ENCODE assay signal across 8 cellular contexts in genomic region chr19:7902796-7903243, GRCh38. TPM values are rescaled to one million over a fixed set of nuclear protein-coding genes. Genes with fewer than 3 reads are reported as not detected.
DNase-seq lines count a peak whose midpoint lies in the region; ATAC-seq and TF ChIP-seq lines count a peak whose summit lies in the region.

No MANE protein-coding gene starts in this region.

- peak overlapping the region; percentile 92 to 96 (median 95); a peak in 6 of 7 replicates for H3K27ac Mint-ChIP-seq in H9

- DNase-seq in H9, result no peak
- DNase-seq in PC-9, result no peak
- no peak for DNase-seq in esophagus muscularis mucosa (ENCODE audit: extremely low spot score)
- no peak for DNase-seq in AG08395 (ENCODE audit: low spot score)
- no peak for DNase-seq in GDM1 (lab: John Stamatoyannopoulos, UW)

- H4K20me1 ChIP-seq in H9 (ENCODE audit: control insufficient read depth, insufficient read depth, insufficient read length) (no peaks in the 10 kb centered on the region), PC-9 (ENCODE audit: insufficient read depth) (peaks cover 25% of the 10 kb centered on the region)

- H3K56ac ChIP-seq in H9 (ENCODE audit: insufficient read length, low read depth, low read length), result no peak overlapping the region

- H3F3A ChIP-seq in PC-9 (ENCODE audit: insufficient read depth, low read depth), result peaks cover 19% of the 10 kb centered on the region

- H3K79me2 ChIP-seq in H9 (ENCODE audit: insufficient read depth, low read length) (peaks cover 6% of the 10 kb centered on the region; the same call in 1 of the 2 replicates), PC-9 (ENCODE audit: low read depth) (peaks cover 62% of the 10 kb centered on the region)

- H3K23ac ChIP-seq in H9 (ENCODE audit: insufficient read length, low read depth, low read length), result no peak overlapping the region

- H3K4me3 Mint-ChIP-seq in H9, result peak overlapping the region; percentile 83 to 90

- no peak overlapping the region for H2BK20ac ChIP-seq in H9 (ENCODE audit: low read depth, low read length, poor library complexity, severe bottlenecking)

- H2AFZ ChIP-seq in H9 (ENCODE audit: low read length) (no peak overlapping the region), PC-9 (peak overlapping the region; percentile 84)

- no peak overlapping the region for H3K14ac ChIP-seq in H9 (ENCODE audit: insufficient read depth, low read length)

- peaks cover 3% of the 10 kb centered on the region; the same call in 1 of the 2 replicates for H3K27me3 Mint-ChIP-seq in H9 (ENCODE audit: low read depth)

- H2BK5ac ChIP-seq in H9 (ENCODE audit: insufficient read length, low read length), result no peak overlapping the region

- no peak overlapping the region for H2AK5ac ChIP-seq in H9 (ENCODE audit: insufficient read length, low read length)

- no peak for TF ChIP-seq EP300 in esophagus muscularis mucosa (IDR thresholded peaks at IDR 0.05)

- H4K8ac ChIP-seq in H9 (replicated peaks; ENCODE audit: insufficient read length, low read depth, low read length), result no peak overlapping the region

- H3K36me3 ChIP-seq in PC-9 (ENCODE audit: low read depth) (0 out of 2 replicates have a peak, but pooled peaks cover 6% of the 10 kb centered on the region), esophagus muscularis mucosa (peaks cover 11 to 27% (median 18%) of the 10 kb centered on the region in 4 donors), rectal smooth muscle tissue (ENCODE audit: control insufficient read depth, insufficient read depth, low read length) (no peaks in the 10 kb centered on the region)

- no peak overlapping the region for H2BK12ac ChIP-seq in H9 (ENCODE audit: insufficient read length, low read depth, low read length)

- H3K27me3 ChIP-seq in H9 (ENCODE audit: insufficient read depth, low read length), result no peaks in the 10 kb centered on the region
- H3K27me3 ChIP-seq in PC-9 (ENCODE audit: insufficient read depth, low read depth), result no peaks in the 10 kb centered on the region
- H3K27me3 ChIP-seq in esophagus muscularis mucosa, result peaks cover 0 to 11% (median 0%) of the 10 kb centered on the region in 4 donors
- no peaks in the 10 kb centered on the region for H3K27me3 ChIP-seq in rectal smooth muscle tissue (ENCODE audit: control insufficient read depth, insufficient read depth, low read length)

- H3K9me3 ChIP-seq in H9 (ENCODE audit: control insufficient read depth, low read depth, low read length) (no peaks in the 10 kb centered on the region), PC-9 (ENCODE audit: insufficient read depth, low read depth) (no peaks in the 10 kb centered on the region), esophagus muscularis mucosa (no peaks in the 10 kb centered on the region)

- TF ChIP-seq CTCF in H9 (conservative IDR thresholded peaks at IDR 0.05) (no peak), PC-9 (conservative IDR thresholded peaks at IDR 0.05) (no peak), esophagus muscularis mucosa (IDR thresholded peaks at IDR 0.05) (no peak)

- peaks cover 19% of the 10 kb centered on the region for H3K23me2 ChIP-seq in H9 (ENCODE audit: insufficient read length, low read depth, low read length, poor library complexity, severe bottlenecking)

- H4K91ac ChIP-seq in H9 (ENCODE audit: insufficient read length, low read depth, low read length), result no peak overlapping the region

- peaks cover 15 to 24% of the 10 kb centered on the region in 2 experiments for H3K4me1 Mint-ChIP-seq in H9

- intact Hi-C loops in PC-9 (cut with micrococcal nuclease; ENCODE audit: unreplicated experiment) (loop anchor here (1.0 to 5.0 kb wide), 3 partner anchors 8 to 51 kb away; no protein-coding TSS in a partner anchor), esophagus muscularis mucosa (cut with DNase I) (no loop called here)

- no peak overlapping the region for H3K18ac ChIP-seq in H9 (ENCODE audit: insufficient read length, low read depth, low read length)

- H4K5ac ChIP-seq in H9 (ENCODE audit: insufficient read length, low read depth, low read length), result no peak overlapping the region

- H3K4me3 ChIP-seq in PC-9 (peak overlapping the region; percentile 86), esophagus muscularis mucosa (peak overlapping the region; percentile 64 to 89 (median 72)), rectal smooth muscle tissue (ENCODE audit: low read length) (peak overlapping the region; percentile 89)

- H3K4me1 ChIP-seq in H9 (ENCODE audit: insufficient read depth, low read length) (0 out of 2 replicates have a peak, but pooled peaks cover 4% of the 10 kb centered on the region), PC-9 (replicated peaks; ENCODE audit: insufficient read depth) (peaks cover 16% of the 10 kb centered on the region; the same call in 1 of the 2 replicates), esophagus muscularis mucosa (peaks cover 34 to 46% (median 45%) of the 10 kb centered on the region in 4 donors), rectal smooth muscle tissue (ENCODE audit: control insufficient read depth, insufficient read depth, low read length) (peaks cover 16% of the 10 kb centered on the region)

- H3K4ac ChIP-seq in H9 (ENCODE audit: low read depth, low read length), result no peak overlapping the region

- no peak overlapping the region for H3K27ac ChIP-seq in H9 (ENCODE audit: insufficient read length, low read depth, low read length)
- H3K27ac ChIP-seq in PC-9, result peak overlapping the region; percentile 68
- H3K27ac ChIP-seq in esophagus muscularis mucosa (replicated peaks in 1 of 4), result peak overlapping the region; percentile 88 to 91 (median 90)
- peak overlapping the region; percentile 86 for H3K27ac ChIP-seq in rectal smooth muscle tissue (ENCODE audit: low read depth, low read length)

- H3K4me2 ChIP-seq in H9 (ENCODE audit: insufficient read depth, insufficient read length, low read length) (peak overlapping the region; percentile 56), PC-9 (peak overlapping the region; percentile 92)

- WGBS in H9 (ENCODE audit: extremely low coverage, insufficient read length, low lambda C conversion rate), result no CpG with 5 or more reads among the region's 20 CpGs
- WGBS in esophagus muscularis mucosa, result 36% methylated on average over 17 of the region's 20 CpGs

- no peak for TF ChIP-seq POLR2A in esophagus muscularis mucosa (IDR thresholded peaks at IDR 0.05; ENCODE audit: low read depth)

- H3K36me3 Mint-ChIP-seq in H9 (ENCODE audit: insufficient read depth in 1 of 3, low read depth in 3 of 3), result peaks cover 13 to 29% (median 20%) of the 10 kb centered on the region in 3 experiments

- H3K9me2 ChIP-seq in PC-9 (ENCODE audit: insufficient read depth), result no peaks in the 10 kb centered on the region

- H2BK120ac ChIP-seq in H9 (ENCODE audit: low read depth, low read length, poor library complexity, severe bottlenecking), result no peak overlapping the region

- BruUV-seq in PC-9 (replicated peaks; lab: Mats Ljungman, UMichigan), result TSS peak; percentile 87

- H2BK15ac ChIP-seq in H9 (ENCODE audit: low read depth, low read length), result no peak overlapping the region

- ATAC-seq in GM19467 (IDR thresholded peaks at IDR 0.05; ENCODE audit: unreplicated experiment) (no peak), HG02588 (IDR thresholded peaks at IDR 0.05; ENCODE audit: unreplicated experiment) (no peak)

- peak overlapping the region; percentile 1 for H3K9ac ChIP-seq in H9 (ENCODE audit: extremely low read depth, insufficient read length, low read length)
- H3K9ac ChIP-seq in rectal smooth muscle tissue (ENCODE audit: low read length), result peak overlapping the region; percentile 82

- H3K79me1 ChIP-seq in H9 (ENCODE audit: insufficient read depth, low read depth, low read length, poor library complexity, severe bottlenecking), result no peaks in the 10 kb centered on the region

- H3K9me3 Mint-ChIP-seq in H9, result no peaks in the 10 kb centered on the region; a peak in 3 of 5 replicates

- H3T11ph ChIP-seq in H9 (ENCODE audit: low read length), result no peak overlapping the region

- POLR2A ChIA-PET in PC-9 (lab: Charles Lee; ENCODE audit: unreplicated experiment), result interaction anchor here (0.5 to 1.1 kb wide), 9 partner anchors 17 to 547 kb away, joined by 3 to 5 read pairs (median 3); partner anchors contain the start of genes PRR36 and SNAPC2

- CTCF ChIA-PET in PC-9 (lab: Charles Lee), result interaction anchor here (1.2 to 2.2 kb wide), 2 partner anchors 18 to 34 kb away, joined by 7 to 10 read pairs; no protein-coding TSS in a partner anchor

RNA-seq across cellular contexts. Expression of gene MAP2K7, which starts 0.9 kb away (rescaled TPM):
- total RNA-seq in H9 (2021), result 47.2 and 48.1 TPM in 2 replicates
- total RNA-seq in PC-9 (2021), result 52.4 and 54.0 TPM in 2 replicates
- 10 to 100 TPM; 17.2 to 31.9 (median 24.5) TPM for total RNA-seq in esophagus muscularis mucosa

RNA-seq across cellular contexts. Expression of gene TGFBR3L, which starts 11.8 kb away (rescaled TPM):
- total RNA-seq in H9 (2021) (5.5 and 6.5 TPM in 2 replicates), PC-9 (2021) (2.0 and 2.3 TPM in 2 replicates), esophagus muscularis mucosa (1 to 10 TPM; 2.2 to 8.3 (median 6.1) TPM)

RNA-seq across cellular contexts. Expression of gene LRRC8E, which starts 14.5 kb away (rescaled TPM):
- 4.6 and 4.8 TPM in 2 replicates for total RNA-seq in H9 (2021)
- total RNA-seq in PC-9 (2021), result 24.1 and 24.4 TPM in 2 replicates
- total RNA-seq in esophagus muscularis mucosa, result 1 to 10 TPM in 1 of 4 donors, under 1 TPM in 2, not detected in 1; 0.33 to 1.0 (median 0.46) TPM

RNA-seq across cellular contexts. Expression of gene SNAPC2, which starts 17.3 kb away (rescaled TPM):
- 17.1 and 17.8 TPM in 2 replicates for total RNA-seq in H9 (2021)
- 37.5 and 42.1 TPM in 2 replicates for total RNA-seq in PC-9 (2021)
- 10 to 100 TPM; 32.4 to 47.2 (median 35.0) TPM for total RNA-seq in esophagus muscularis mucosa

RNA-seq across cellular contexts. Expression of gene CTXN1, which starts 23.1 kb away (rescaled TPM):
- 22.7 and 24.5 TPM in 2 replicates for total RNA-seq in H9 (2021)
- total RNA-seq in PC-9 (2021), result 54.5 and 71.2 TPM in 2 replicates
- total RNA-seq in esophagus muscularis mucosa, result 10 to 100 TPM; 28.7 to 59.4 (median 49.2) TPM
